In genomic region chr15:39720081-39720480, GRCh38 we compare ENCODE assay signal across 2 cellular contexts.
TF ChIP-seq lines count a peak whose summit lies in the region.

No MANE protein-coding gene starts in this region.

TF ChIP-seq in IMR-90, 13 proteins besides CTCF, POLR2A, EP300 and RAD21 (continued from another document):
- no peak for TF ChIP-seq USF2 (IDR thresholded peaks at IDR 0.05; ENCODE audit: low read depth, low read length)
- no peak for TF ChIP-seq MXI1 (IDR thresholded peaks at IDR 0.05; ENCODE audit: borderline replicate concordance, low read depth, low read length)
- no peak for TF ChIP-seq MAZ (IDR thresholded peaks at IDR 0.05; ENCODE audit: borderline replicate concordance, low read depth, low read length)
- no peak for TF ChIP-seq FOS (IDR thresholded peaks at IDR 0.05; ENCODE audit: low read depth, low read length)

TF ChIP-seq in K562, 482 proteins besides CTCF, POLR2A, EP300 and RAD21 (continued from another document):
- TF ChIP-seq PBX2 (CRISPR knock-in tag; IDR thresholded peaks at IDR 0.05; ENCODE audit: low read depth), result no peak
- TF ChIP-seq PBX2 (tag; conservative IDR thresholded peaks at IDR 0.05; ENCODE audit: low read depth), result no peak
- peak; percentile 57 for TF ChIP-seq ZNF316 (IDR thresholded peaks at IDR 0.05)
- TF ChIP-seq ZNF431 (CRISPR knock-in tag; IDR thresholded peaks at IDR 0.05), result no peak
- TF ChIP-seq ZC3H4 (CRISPR knock-in tag; IDR thresholded peaks at IDR 0.05; ENCODE audit: borderline replicate concordance), result no peak
- no peak for TF ChIP-seq XRCC3 (IDR thresholded peaks at IDR 0.05)
